In the genomic region with DNA sequence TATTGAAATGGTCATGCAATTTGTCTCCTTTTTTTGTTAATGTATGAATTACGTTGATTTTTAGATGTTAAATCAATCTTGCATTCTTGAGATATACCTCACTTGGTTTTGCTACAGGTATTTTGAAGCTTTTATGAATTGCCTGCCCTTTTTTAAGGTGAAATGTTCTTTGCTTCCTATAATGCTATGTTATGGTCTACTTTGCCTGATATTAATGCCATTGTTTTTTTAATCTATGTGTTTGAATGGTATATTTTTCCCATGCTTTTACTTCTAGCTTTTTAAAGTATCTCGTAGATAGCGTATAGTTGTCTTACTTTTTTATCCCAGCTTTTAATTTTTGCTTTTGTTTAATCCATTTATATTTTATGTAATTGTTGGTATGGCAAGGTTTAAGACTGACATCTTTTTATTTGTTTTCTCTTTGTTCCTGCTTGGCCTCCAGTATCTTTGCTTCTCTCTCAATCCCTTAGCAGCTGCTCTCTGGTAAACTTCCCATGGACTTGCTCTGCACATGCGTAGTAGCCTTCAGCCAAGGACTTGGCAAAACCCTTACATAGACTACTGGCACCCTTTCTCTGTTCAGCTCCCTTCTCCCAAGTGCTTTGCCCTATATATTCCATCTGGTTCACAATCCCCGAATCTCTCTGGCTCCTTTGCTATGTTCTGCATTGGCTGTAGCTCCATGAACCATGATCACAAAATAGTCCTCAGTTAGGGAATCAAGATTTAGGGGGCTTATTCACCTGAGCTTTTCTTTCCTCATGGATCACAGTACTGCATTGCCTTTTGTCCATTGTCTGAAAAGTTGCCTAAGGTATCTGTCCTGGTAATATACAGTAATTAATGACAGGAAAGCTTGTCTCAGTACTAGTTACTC, we compare ENCODE assay signal across 16 cellular contexts. TPM values are rescaled to one million over a fixed set of nuclear protein-coding genes. Genes with fewer than 3 reads are reported as not detected.
DNase-seq lines count a peak whose midpoint lies in the region; ATAC-seq lines count a peak whose summit lies in the region.
"Had no signal": no experiment of that assay in that cellular context is flagged by ENCODE, and none has a peak within 500 bp of the region (broad histone marks: within the 10 kb centered on the region; RNA-seq: fewer than 3 reads in every experiment).

No MANE protein-coding gene starts in this region.

- H3K27me3 ChIP-seq in trophoblast cell (ENCODE audit: insufficient read depth, low read length), result no peaks in the 10 kb centered on the region
- H3K27me3 ChIP-seq: BE2C, MG63, neutrophil, vagina had no signal

- H3K9me3 ChIP-seq in trophoblast cell (ENCODE audit: insufficient read depth, low read depth, low read length), result no peaks in the 10 kb centered on the region
- H3K9me3 ChIP-seq: BE2C, MG63, neutrophil, vagina had no signal

- no peak for ATAC-seq in HG02610 (IDR thresholded peaks at IDR 0.05; ENCODE audit: unreplicated experiment)
- ATAC-seq in stimulated activated memory B cell treated with anti-CD40 and anti-IgM and Interleukin-4, amounts not matched to agents 10 μg/mL and 1 μg/mL and 100 μg/mL, for 72 hours, result no peak

- H4K91ac ChIP-seq in trophoblast cell (ENCODE audit: low read depth, low read length), result no peak overlapping the region

- H3K36me3 Mint-ChIP-seq in stimulated activated memory B cell treated with anti-CD40 and anti-IgM and Interleukin-4, amounts not matched to agents 10 μg/mL and 1 μg/mL and 100 μg/mL, for 72 hours, result peaks cover 14% of the 10 kb centered on the region

- no peak overlapping the region for H4K8ac ChIP-seq in trophoblast cell (ENCODE audit: low read depth, low read length)

- H3K18ac ChIP-seq in trophoblast cell (ENCODE audit: low read length), result no peak overlapping the region

- no peaks in the 10 kb centered on the region for H3K27me3 Mint-ChIP-seq in stimulated activated memory B cell treated with anti-CD40 and anti-IgM and Interleukin-4, amounts not matched to agents 10 μg/mL and 1 μg/mL and 100 μg/mL, for 72 hours

- H3K27ac ChIP-seq in trophoblast cell (ENCODE audit: low read depth, low read length), result no peak overlapping the region
- H3K27ac ChIP-seq: GM23248, neutrophil, vagina had no signal

- H2AFZ ChIP-seq in trophoblast cell (ENCODE audit: insufficient read depth, low read length, poor library complexity), result no peak overlapping the region
- H2AFZ ChIP-seq: GM23248 had no signal

- H3K23ac ChIP-seq in trophoblast cell (ENCODE audit: low read length), result no peak overlapping the region

- H3K4me3 Mint-ChIP-seq in stimulated activated memory B cell treated with anti-CD40 and anti-IgM and Interleukin-4, amounts not matched to agents 10 μg/mL and 1 μg/mL and 100 μg/mL, for 72 hours, result no peak overlapping the region

- peaks cover 2 to 9% of the 10 kb centered on the region in 2 experiments for H3K4me1 ChIP-seq in trophoblast cell (ENCODE audit: control insufficient read depth in 1 of 2, insufficient read depth in 2 of 2, low read length in 2 of 2)
- H3K4me1 ChIP-seq: BE2C, vagina had no signal

- DNase-seq in G401 (ENCODE audit: low spot score) (peak; percentile 85), amygdala (lab: John Stamatoyannopoulos, UW) (peak in 45 of 56 donors; percentile 2 to 78 (median 36)), hippocampal formation (lab: John Stamatoyannopoulos, UW) (peak; percentile 68 to 79), trophoblast cell (no peak), AML-193 (lab: John Stamatoyannopoulos, UW) (no peak), DMS153 (lab: John Stamatoyannopoulos, UW) (no peak)
- DNase-seq: activated CD4-positive, CD25-positive, alpha-beta regulatory T cell treated with anti-CD3 and anti-CD28 coated beads, Interleukin-2, amount 50 U/mL, for 72 hours; activated T-cell treated with anti-CD3 and anti-CD28 coated beads for 4 hours; BE2C; EL; GM23248; MG63 had no signal

- H3K79me1 ChIP-seq in trophoblast cell (ENCODE audit: low read length), result no peaks in the 10 kb centered on the region

- H3K4me1 Mint-ChIP-seq in stimulated activated memory B cell treated with anti-CD40 and anti-IgM and Interleukin-4, amounts not matched to agents 10 μg/mL and 1 μg/mL and 100 μg/mL, for 72 hours, result peaks cover 20% of the 10 kb centered on the region

- WGBS in trophoblast cell (ENCODE audit: extremely low coverage, insufficient coverage, insufficient read length), result no CpG with 5 or more reads among the region's 5 CpGs

- in situ Hi-C loops in G401 (cut with HindIII; ENCODE audit: low sequenced_read_pairs), result no loop called here

- no peak overlapping the region for H2BK120ac ChIP-seq in trophoblast cell (ENCODE audit: insufficient read depth, low read length, poor library complexity)

- H3K79me2 ChIP-seq in trophoblast cell (ENCODE audit: control insufficient read depth, insufficient read depth, low read length, poor library complexity), result peaks cover 25% of the 10 kb centered on the region

- no peak overlapping the region for H4K12ac ChIP-seq in trophoblast cell (ENCODE audit: low read depth, low read length)

- no peaks in the 10 kb centered on the region for H3K9me3 Mint-ChIP-seq in stimulated activated memory B cell treated with anti-CD40 and anti-IgM and Interleukin-4, amounts not matched to agents 10 μg/mL and 1 μg/mL and 100 μg/mL, for 72 hours

- H3K36me3 ChIP-seq in trophoblast cell (ENCODE audit: control insufficient read depth in 1 of 2, insufficient read depth in 2 of 2, low read length in 2 of 2), result peaks cover 5 to 6% of the 10 kb centered on the region in 2 experiments
- H3K36me3 ChIP-seq: MG63, neutrophil, vagina had no signal

- peak overlapping the region; percentile 95 for H3K4ac ChIP-seq in trophoblast cell (ENCODE audit: low read depth, low read length)

- no peak overlapping the region for H2BK12ac ChIP-seq in trophoblast cell (ENCODE audit: low read length)

- no peak overlapping the region for H3K14ac ChIP-seq in trophoblast cell (ENCODE audit: low read length)

- no peak overlapping the region for H3K27ac Mint-ChIP-seq in stimulated activated memory B cell treated with anti-CD40 and anti-IgM and Interleukin-4, amounts not matched to agents 10 μg/mL and 1 μg/mL and 100 μg/mL, for 72 hours

- H3K4me2 ChIP-seq in trophoblast cell (ENCODE audit: low read length), result no peak overlapping the region

- H3K4me3 ChIP-seq in trophoblast cell (ENCODE audit: low read depth, low read length), result no peak overlapping the region
- H3K4me3 ChIP-seq: GM23248, MG63, vagina had no signal

- H3K9ac ChIP-seq in trophoblast cell (ENCODE audit: low read length), result no peak overlapping the region
- H3K9ac ChIP-seq: GM23248 had no signal

- no peak overlapping the region for H2AK5ac ChIP-seq in trophoblast cell (ENCODE audit: low read length)

- no peak overlapping the region for H2BK5ac ChIP-seq in trophoblast cell (ENCODE audit: low read depth, low read length, poor library complexity)

RNA-seq across cellular contexts. Expression of gene TRIM24, which starts 8.4 kb away (rescaled TPM):
- total RNA-seq in G401 (2014; rRNA removed; shearing (Covaris generic)), result 7.4 and 9.8 TPM in 2 replicates
- polyA plus RNA-seq in trophoblast cell (2013), result 111 and 117 TPM in 2 replicates

Comparison
In these comparisons a context has a peak if more than half of its experiments do, and no peak if none do; other contexts are left out.
1. DNase-seq: peak in G401 (single experiment), amygdala (45 of 56) and hippocampal formation (2 of 2); none in trophoblast cell (0 of 2), AML-193 (0 of 2) and DMS153 (single experiment).